29 cellular contexts compared by ENCODE assay signal in genomic region chr4:141999446-142000143, GRCh38.
"Had no signal": no experiment of that assay in that cellular context is flagged by ENCODE, and none has a peak within 500 bp of the region (broad histone marks: within the 10 kb centered on the region; RNA-seq: fewer than 3 reads in every experiment).

No MANE protein-coding gene starts in this region.

- DNase-seq: activated B cell treated with CpG ODN at 0.5 μM for 24 hours; activated CD4-positive, alpha-beta memory T cell treated with anti-CD3 and anti-CD28 coated beads, Interleukin-2, amount 10 ng/mL, durations not matched to agents 7 days and 5 days; activated CD4-positive, alpha-beta T cell treated with anti-CD3 and anti-CD28 coated beads, Interleukin-2, amount 10 ng/mL, durations not matched to agents 7 days and 5 days; activated CD4-positive, alpha-beta T cell treated with anti-CD3 and anti-CD28 coated beads, Interleukin-2, amount 50 U/mL, for 4 hours; activated CD8-positive, alpha-beta memory T cell treated with anti-CD3 and anti-CD28 coated beads, Interleukin-2, amount 50 U/mL, for 48 hours; activated gamma-delta T cell; activated naive CD4-positive, alpha-beta T cell; activated naive CD4-positive, alpha-beta T cell treated with anti-CD3 and anti-CD28 coated beads, Interleukin-2, amount 10 ng/mL, durations not matched to agents 7 days and 5 days; activated naive CD8-positive, alpha-beta T cell treated with anti-CD3 and anti-CD28 coated beads, Interleukin-2, amount 10 ng/mL, durations not matched to agents 7 days and 5 days; activated T-cell treated with anti-CD3 and anti-CD28 coated beads for 4 hours; activated T-cell treated with anti-CD3 and anti-CD28 coated beads, Interleukin-2, amount 50 U/mL, for 24 hours; activated T-cell treated with anti-CD3 and anti-CD28 coated beads, Interleukin-2, amount 50 U/mL, for 72 hours; anterior cingulate cortex; brain microvascular endothelial cell; dorsolateral prefrontal cortex; effector memory CD4-positive, alpha-beta T cell; endodermal cell; foreskin melanocyte; heart right ventricle; T-helper 1 cell; T-helper 17 cell; T1000; WERI-Rb-1 had no signal

- ATAC-seq: activated CD4-positive, CD25-positive, alpha-beta regulatory T cell treated with anti-CD3 and anti-CD28 coated beads, Interleukin-2, amount 50 U/mL, for 24 hours; activated naive CD4-positive, alpha-beta T cell treated with anti-CD3 and anti-CD28 coated beads, Interleukin-2, amount 50 U/mL, for 72 hours; activated T-cell treated with anti-CD3 and anti-CD28 coated beads, Interleukin-2, amount 50 U/mL, for 72 hours; gastroesophageal sphincter; heart right ventricle; T-helper 17 cell had no signal

- H3K4me3 ChIP-seq: coronary artery, dorsolateral prefrontal cortex, esophagus muscularis mucosa, gastroesophageal sphincter, heart right ventricle, hepatocyte had no signal
